In genomic region chr2:71500426-71501079, GRCh38 we compare ENCODE assay signal across 17 cellular contexts. TPM values are rescaled to one million over a fixed set of nuclear protein-coding genes. Genes with fewer than 3 reads are reported as not detected.
DNase-seq lines count a peak whose midpoint lies in the region; ATAC-seq, FAIRE-seq and TF ChIP-seq lines count a peak whose summit lies in the region.
"Had no signal": no experiment of that assay in that cellular context is flagged by ENCODE, and none has a peak within 500 bp of the region (broad histone marks: within the 10 kb centered on the region; RNA-seq: fewer than 3 reads in every experiment).

No MANE protein-coding gene starts in this region.

- H3K9ac ChIP-seq in astrocyte (ENCODE audit: low read length): peak overlapping the region; percentile 1

- H4K20me1 ChIP-seq in astrocyte (ENCODE audit: insufficient read depth, low read length): no peaks in the 10 kb centered on the region

- H3K79me2 ChIP-seq in ACC112 (ENCODE audit: control insufficient read depth, insufficient read depth, low read length, unreplicated experiment): no peaks in the 10 kb centered on the region
- H3K79me2 ChIP-seq in astrocyte (ENCODE audit: insufficient read depth, low read length): no peaks in the 10 kb centered on the region

- H3K36me3 Mint-ChIP-seq in astrocyte (ENCODE audit: low read depth, unreplicated experiment): peaks cover 26% of the 10 kb centered on the region
- H3K36me3 Mint-ChIP-seq: activated naive CD8-positive, alpha-beta T cell; naive thymus-derived CD8-positive, alpha-beta T cell had no signal

- no peaks in the 10 kb centered on the region for H3K9me3 Mint-ChIP-seq in astrocyte (ENCODE audit: unreplicated experiment)
- H3K9me3 Mint-ChIP-seq: H9 had no signal

- H3K9me3 ChIP-seq in astrocyte (ENCODE audit: insufficient read depth, low read depth, low read length) (no peaks in the 10 kb centered on the region), neutrophil (no peaks in the 10 kb centered on the region)
- H3K9me3 ChIP-seq: A549, colonic mucosa had no signal

- peaks cover 32% of the 10 kb centered on the region for H3K4me1 ChIP-seq in ACC112 (ENCODE audit: control insufficient read depth, insufficient read depth, low read length, unreplicated experiment)
- peaks cover 29% of the 10 kb centered on the region for H3K4me1 ChIP-seq in astrocyte (ENCODE audit: insufficient read depth, low read length)
- H3K4me1 ChIP-seq in neutrophil (ENCODE audit: control insufficient read depth in 1 of 2, insufficient read depth in 1 of 2, low read depth in 1 of 2, low read length in 1 of 2): peaks cover 13 to 27% of the 10 kb centered on the region in 2 experiments
- H3K4me1 ChIP-seq: colonic mucosa had no signal

- H3K27ac Mint-ChIP-seq in astrocyte (ENCODE audit: unreplicated experiment): peak overlapping the region; percentile 83
- H3K27ac Mint-ChIP-seq: activated naive CD8-positive, alpha-beta T cell; H9; naive thymus-derived CD8-positive, alpha-beta T cell had no signal

- no peak overlapping the region for H3K4me3 Mint-ChIP-seq in astrocyte (ENCODE audit: unreplicated experiment)
- H3K4me3 Mint-ChIP-seq: activated naive CD8-positive, alpha-beta T cell; H9; naive thymus-derived CD8-positive, alpha-beta T cell had no signal

- intact Hi-C loops in left cardiac atrium (cut with DNase I): no loop called here

- peaks cover under 1% of the 10 kb centered on the region for H3K27me3 Mint-ChIP-seq in astrocyte (ENCODE audit: low read depth, unreplicated experiment)
- H3K27me3 Mint-ChIP-seq: activated naive CD8-positive, alpha-beta T cell had no signal

- in situ Hi-C loops in GM13976 (cut with MboI; ENCODE audit: low sequenced_read_pairs, unreplicated experiment): loop anchor here (25.0 kb wide), 1 partner anchor 463 kb away; no protein-coding TSS in a partner anchor

- H2AFZ ChIP-seq in ACC112 (ENCODE audit: low read length, unreplicated experiment) (peak overlapping the region; percentile 59), astrocyte (ENCODE audit: low read depth, low read length) (no peak overlapping the region)

- DNase-seq in astrocyte (ENCODE audit: low read depth) (no peak), left cardiac atrium (peak; percentile 72), GM13976 (ENCODE audit: low spot score) (no peak), cerebellum (ENCODE audit: low spot score) (no peak), NCI-H2171 treated with DMSO at 0.1 percent for 48 hours (lab: John Stamatoyannopoulos, UW) (no peak), globus pallidus (ENCODE audit: low spot score) (no peak)
- DNase-seq: activated CD4-positive, CD25-positive, alpha-beta regulatory T cell treated with anti-CD3 and anti-CD28 coated beads, Interleukin-2, amount 50 U/mL, for 72 hours; activated T-cell treated with anti-CD3 and anti-CD28 coated beads for 4 hours; colonic mucosa; H9; substantia nigra had no signal

- FAIRE-seq in astrocyte (lab: Jason Lieb, UNC): no peak
- FAIRE-seq: A549 had no signal

- no peaks in the 10 kb centered on the region for H3K27me3 ChIP-seq in ACC112 (ENCODE audit: insufficient read depth, low read length)
- no peaks in the 10 kb centered on the region for H3K27me3 ChIP-seq in astrocyte (ENCODE audit: insufficient read depth, low read length)
- no peaks in the 10 kb centered on the region for H3K27me3 ChIP-seq in neutrophil
- H3K27me3 ChIP-seq: colonic mucosa had no signal

- H3K4me3 ChIP-seq in ACC112 (ENCODE audit: low read depth, low read length) (no peak overlapping the region), astrocyte (ENCODE audit: insufficient read depth, low read depth, low read length) (no peak overlapping the region), neutrophil (ENCODE audit: low read depth in 1 of 2, low read length in 1 of 2) (no peak overlapping the region)
- H3K4me3 ChIP-seq: A549, colonic mucosa, skin epidermis had no signal

- H3K4me1 Mint-ChIP-seq in astrocyte (ENCODE audit: low read depth, unreplicated experiment): peaks cover 61% of the 10 kb centered on the region
- H3K4me1 Mint-ChIP-seq: naive thymus-derived CD8-positive, alpha-beta T cell had no signal

- H3K27ac ChIP-seq in ACC112 (ENCODE audit: low read depth, low read length) (no peak overlapping the region), astrocyte (ENCODE audit: low read depth, low read length) (peak overlapping the region; percentile 93), neutrophil (peak overlapping the region; percentile 66)
- H3K27ac ChIP-seq: colonic mucosa had no signal

- no peak for TF ChIP-seq CTCF in astrocyte (IDR thresholded peaks at IDR 0.05; ENCODE audit: insufficient read depth, low read depth, low read length)
- TF ChIP-seq CTCF in neutrophil (IDR thresholded peaks at IDR 0.05): no peak
- TF ChIP-seq CTCF in GM13976 (IDR thresholded peaks at IDR 0.05; ENCODE audit: borderline replicate concordance, control extremely low read depth, extremely low read depth, insufficient read depth, missing control alignments): no peak

- H3K36me3 ChIP-seq in ACC112 (ENCODE audit: insufficient read depth, low read length) (no peaks in the 10 kb centered on the region), astrocyte (ENCODE audit: insufficient read depth, low read length) (no peaks in the 10 kb centered on the region), neutrophil (peaks cover 76% of the 10 kb centered on the region)
- H3K36me3 ChIP-seq: colonic mucosa had no signal

- no peak overlapping the region for H3K4me2 ChIP-seq in astrocyte (ENCODE audit: low read length)
- H3K4me2 ChIP-seq: A549 had no signal

- peak; percentile 39 to 47 for ATAC-seq in left cardiac atrium
- ATAC-seq: A549; naive thymus-derived CD8-positive, alpha-beta T cell had no signal

RNA-seq across cellular contexts. Expression of gene DYSF, which starts 47.2 kb away (rescaled TPM):
- total RNA-seq in astrocyte (123 and 140 TPM in 2 replicates), left cardiac atrium (10 to 100 TPM; 36.8 to 45.8 TPM), cerebellum (1.4 TPM)

Comparison
In these comparisons a context has a peak if more than half of its experiments do, and no peak if none do; other contexts are left out.
1. RNA of gene DYSF, which starts 47.2 kb away (total RNA-seq): 123 to 140 TPM in astrocyte and 36.8 to 45.8 TPM in left cardiac atrium; 1.4 TPM in cerebellum (single experiment); every median in the first group is over 10 times any median in the second.